Comparison of ENCODE assay signal across 10 cellular contexts in the genomic region with DNA sequence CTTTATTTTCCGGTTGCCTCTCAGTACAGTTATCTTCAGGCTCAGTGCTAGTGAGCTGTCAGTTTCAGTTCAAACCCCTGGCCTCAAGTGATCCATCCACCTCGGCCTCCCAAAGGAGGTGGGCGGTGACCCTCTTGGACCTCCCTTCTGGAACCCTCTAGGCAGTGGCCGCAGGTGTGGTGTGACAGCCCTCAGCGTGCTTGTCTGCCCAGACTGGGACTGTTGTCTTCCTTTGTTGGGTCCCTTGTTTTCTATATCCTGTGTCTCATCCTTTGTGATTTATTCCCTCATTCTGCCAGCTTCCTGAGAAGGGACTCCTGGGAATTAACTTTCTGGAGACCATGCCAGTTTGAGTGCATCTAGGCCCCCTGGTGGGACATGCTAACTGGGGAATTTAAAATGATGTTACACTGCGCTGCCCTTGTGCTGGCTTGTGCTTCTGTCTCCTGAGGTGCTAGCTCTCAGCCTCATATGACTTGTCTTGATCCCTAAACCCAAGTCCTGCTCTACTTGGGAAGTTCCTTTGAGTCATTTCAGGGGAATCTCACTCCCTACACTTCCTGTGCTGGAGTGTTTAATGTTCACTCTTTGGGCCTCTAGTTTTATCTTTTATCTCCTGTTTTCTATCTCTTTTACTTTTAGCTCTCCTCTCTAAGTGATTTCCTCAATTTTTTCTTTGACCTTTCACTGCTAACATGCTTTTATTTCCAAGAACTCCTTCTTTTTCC. TPM values are rescaled to one million over a fixed set of nuclear protein-coding genes. Genes with fewer than 3 reads are reported as not detected.
DNase-seq lines count a peak whose midpoint lies in the region; ATAC-seq and TF ChIP-seq lines count a peak whose summit lies in the region.
"Had no signal": no experiment of that assay in that cellular context is flagged by ENCODE, and none has a peak within 500 bp of the region (broad histone marks: within the 10 kb centered on the region; RNA-seq: fewer than 3 reads in every experiment).

No MANE protein-coding gene starts in this region.

- H3K36me3 ChIP-seq in ACC112 (ENCODE audit: insufficient read depth, low read length) (no peaks in the 10 kb centered on the region), GM23338 (ENCODE audit: insufficient read depth) (no peaks in the 10 kb centered on the region; the same call in 1 of the 2 replicates)

- no peaks in the 10 kb centered on the region for H3F3A ChIP-seq in GM23338 (replicated peaks; ENCODE audit: low read depth)

- H3K9me3 Mint-ChIP-seq in GM23338: peaks cover 6% of the 10 kb centered on the region
- no peaks in the 10 kb centered on the region for H3K9me3 Mint-ChIP-seq in activated T-helper 17 cell treated with anti-CD3 and anti-CD28 coated beads, Interleukin-2, amount 50 U/mL, for 72 hours
- H3K9me3 Mint-ChIP-seq: naive B cell had no signal

- H3K79me2 ChIP-seq in ACC112 (ENCODE audit: control insufficient read depth, insufficient read depth, low read length, unreplicated experiment) (peaks cover 60% of the 10 kb centered on the region), GM23338 (replicated peaks; ENCODE audit: insufficient read depth) (peaks cover 99% of the 10 kb centered on the region)

- no peak overlapping the region for H2AFZ ChIP-seq in ACC112 (ENCODE audit: low read length, unreplicated experiment)
- H2AFZ ChIP-seq in GM23338: no peak overlapping the region

- peaks cover 3% of the 10 kb centered on the region for H3K27me3 Mint-ChIP-seq in GM23338 (ENCODE audit: insufficient read depth, low read depth, poor library complexity)
- no peaks in the 10 kb centered on the region for H3K27me3 Mint-ChIP-seq in activated T-helper 17 cell treated with anti-CD3 and anti-CD28 coated beads, Interleukin-2, amount 50 U/mL, for 72 hours
- H3K27me3 Mint-ChIP-seq: naive B cell had no signal

- H3K4me2 ChIP-seq in GM23338: no peak overlapping the region

- no peak for ATAC-seq in GM23338
- no peak for ATAC-seq in activated T-helper 17 cell treated with anti-CD3 and anti-CD28 coated beads, Interleukin-2, amount 50 U/mL, for 72 hours (replicated peaks)

- H3K27ac ChIP-seq in ACC112 (ENCODE audit: low read depth, low read length) (peak overlapping the region; percentile 86), GM23338 (ENCODE audit: low read depth) (peak overlapping the region; percentile 36; the same call in 1 of the 2 replicates)

- peaks cover 26% of the 10 kb centered on the region for H3K36me3 Mint-ChIP-seq in GM23338 (ENCODE audit: low read depth)
- peaks cover 75% of the 10 kb centered on the region for H3K36me3 Mint-ChIP-seq in activated T-helper 17 cell treated with anti-CD3 and anti-CD28 coated beads, Interleukin-2, amount 50 U/mL, for 72 hours (ENCODE audit: low read depth)

- H3K4me3 Mint-ChIP-seq in GM23338: no peak overlapping the region
- peak overlapping the region; percentile 0 for H3K4me3 Mint-ChIP-seq in activated T-helper 17 cell treated with anti-CD3 and anti-CD28 coated beads, Interleukin-2, amount 50 U/mL, for 72 hours
- H3K4me3 Mint-ChIP-seq: naive B cell had no signal

- no peak for TF ChIP-seq CTCF in GM23338 (conservative IDR thresholded peaks at IDR 0.05; ENCODE audit: low read depth in 2 of 2)

- peaks cover 13% of the 10 kb centered on the region for H4K20me1 ChIP-seq in GM23338 (replicated peaks; ENCODE audit: insufficient read depth)

- H3K4me3 ChIP-seq in ACC112 (ENCODE audit: low read depth, low read length) (peak overlapping the region; percentile 26; the same call in 1 of the 2 replicates), GM23338 (no peak overlapping the region)

- no peak overlapping the region for H3K27ac Mint-ChIP-seq in GM23338
- peak overlapping the region; percentile 1 for H3K27ac Mint-ChIP-seq in activated T-helper 17 cell treated with anti-CD3 and anti-CD28 coated beads, Interleukin-2, amount 50 U/mL, for 72 hours

- peaks cover 43% of the 10 kb centered on the region for H3K4me1 Mint-ChIP-seq in GM23338
- peaks cover 54% of the 10 kb centered on the region for H3K4me1 Mint-ChIP-seq in activated T-helper 17 cell treated with anti-CD3 and anti-CD28 coated beads, Interleukin-2, amount 50 U/mL, for 72 hours

- H3K9me2 ChIP-seq in GM23338 (ENCODE audit: insufficient read depth): no peaks in the 10 kb centered on the region

- peaks cover 55% of the 10 kb centered on the region for H3K4me1 ChIP-seq in ACC112 (ENCODE audit: control insufficient read depth, insufficient read depth, low read length, unreplicated experiment)
- peaks cover 17% of the 10 kb centered on the region for H3K4me1 ChIP-seq in GM23338 (ENCODE audit: insufficient read depth)

- DNase-seq in GM23338 (ENCODE audit: low spot score) (no peak), iPS-NIHi11 (ENCODE audit: low spot score) (peak; percentile 3), NCI-H146 (lab: John Stamatoyannopoulos, UW) (no peak), RPMI8226 (no peak), OCI-M2 (lab: John Stamatoyannopoulos, UW; ENCODE audit: unreplicated experiment) (no peak), NCI-H82 (lab: John Stamatoyannopoulos, UW) (no peak)
- DNase-seq: naive B cell, NCI-H510A treated with DMSO at 0.1 percent for 48 hours had no signal

- H3K27me3 ChIP-seq in ACC112 (ENCODE audit: insufficient read depth, low read length) (no peaks in the 10 kb centered on the region), GM23338 (ENCODE audit: insufficient read depth) (no peaks in the 10 kb centered on the region)

TF ChIP-seq in GM23338, 12 proteins besides CTCF, POLR2A, EP300 and RAD21:
- TF ChIP-seq NANOG (IDR thresholded peaks at IDR 0.05; ENCODE audit: borderline replicate concordance) (no peak), POLR2AphosphoS5 (IDR thresholded peaks at IDR 0.05; ENCODE audit: low read depth) (no peak), EZH2phosphoT487 (IDR thresholded peaks at IDR 0.05; ENCODE audit: unreplicated experiment) (no peak), CREB1 (CRISPR knock-in tag; IDR thresholded peaks at IDR 0.05; ENCODE audit: low read depth) (no peak)
- TF ChIP-seq, protein P1, sequence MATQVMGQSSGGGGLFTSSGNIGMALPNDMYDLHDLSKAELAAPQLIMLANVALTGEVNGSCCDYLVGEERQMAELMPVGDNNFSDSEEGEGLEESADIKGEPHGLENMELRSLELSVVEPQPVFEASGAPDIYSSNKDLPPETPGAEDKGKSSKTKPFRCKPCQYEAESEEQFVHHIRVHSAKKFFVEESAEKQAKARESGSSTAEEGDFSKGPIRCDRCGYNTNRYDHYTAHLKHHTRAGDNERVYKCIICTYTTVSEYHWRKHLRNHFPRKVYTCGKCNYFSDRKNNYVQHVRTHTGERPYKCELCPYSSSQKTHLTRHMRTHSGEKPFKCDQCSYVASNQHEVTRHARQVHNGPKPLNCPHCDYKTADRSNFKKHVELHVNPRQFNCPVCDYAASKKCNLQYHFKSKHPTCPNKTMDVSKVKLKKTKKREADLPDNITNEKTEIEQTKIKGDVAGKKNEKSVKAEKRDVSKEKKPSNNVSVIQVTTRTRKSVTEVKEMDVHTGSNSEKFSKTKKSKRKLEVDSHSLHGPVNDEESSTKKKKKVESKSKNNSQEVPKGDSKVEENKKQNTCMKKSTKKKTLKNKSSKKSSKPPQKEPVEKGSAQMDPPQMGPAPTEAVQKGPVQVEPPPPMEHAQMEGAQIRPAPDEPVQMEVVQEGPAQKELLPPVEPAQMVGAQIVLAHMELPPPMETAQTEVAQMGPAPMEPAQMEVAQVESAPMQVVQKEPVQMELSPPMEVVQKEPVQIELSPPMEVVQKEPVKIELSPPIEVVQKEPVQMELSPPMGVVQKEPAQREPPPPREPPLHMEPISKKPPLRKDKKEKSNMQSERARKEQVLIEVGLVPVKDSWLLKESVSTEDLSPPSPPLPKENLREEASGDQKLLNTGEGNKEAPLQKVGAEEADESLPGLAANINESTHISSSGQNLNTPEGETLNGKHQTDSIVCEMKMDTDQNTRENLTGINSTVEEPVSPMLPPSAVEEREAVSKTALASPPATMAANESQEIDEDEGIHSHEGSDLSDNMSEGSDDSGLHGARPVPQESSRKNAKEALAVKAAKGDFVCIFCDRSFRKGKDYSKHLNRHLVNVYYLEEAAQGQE (IDR thresholded peaks at IDR 0.05; ENCODE audit: unreplicated experiment): no peak

RNA-seq across cellular contexts. Expression of a gene that starts 19.4 kb away (rescaled TPM):
- 32.0 and 43.5 TPM in 2 replicates for total RNA-seq in GM23338 (2014; rRNA removed; shearing (Covaris generic))
- 27.7 and 29.2 TPM in 2 replicates for polyA plus RNA-seq in GM23338 (2016; fragmentation: Nextera tagmentation; extraction: Ambion mirVana)
- 100 to 1,000 TPM; 115 to 118 TPM for total RNA-seq in activated T-helper 17 cell treated with anti-CD3 and anti-CD28 coated beads, Interleukin-2, amount 50 U/mL, for 72 hours

RNA-seq across cellular contexts. Expression of a gene that starts 31.2 kb away (rescaled TPM):
- 12.1 and 16.0 TPM in 2 replicates for total RNA-seq in GM23338 (2014; rRNA removed; shearing (Covaris generic))
- 2.4 and 2.8 TPM in 2 replicates for polyA plus RNA-seq in GM23338 (2016; fragmentation: Nextera tagmentation; extraction: Ambion mirVana)
- total RNA-seq in activated T-helper 17 cell treated with anti-CD3 and anti-CD28 coated beads, Interleukin-2, amount 50 U/mL, for 72 hours: 10 to 100 TPM; 19.3 to 22.4 TPM
